In genomic region chr3:111691293-111691909, GRCh38 we compare ENCODE assay signal across 8 cellular contexts. TPM values are rescaled to one million over a fixed set of nuclear protein-coding genes. Genes with fewer than 3 reads are reported as not detected.
DNase-seq lines count a peak whose midpoint lies in the region; ATAC-seq, FAIRE-seq and TF ChIP-seq lines count a peak whose summit lies in the region.

No MANE protein-coding gene starts in this region.

- H3K27me3 Mint-ChIP-seq in glutamatergic neuron (ENCODE audit: unreplicated experiment): no peaks in the 10 kb centered on the region

- peaks cover 2 to 14% of the 10 kb centered on the region in 2 donors for H3K4me1 ChIP-seq in small intestine (ENCODE audit: control insufficient read depth in 2 of 2, insufficient read depth in 1 of 2, low read depth in 1 of 2, low read length in 1 of 2)

- no peak overlapping the region for H3K4me3 Mint-ChIP-seq in glutamatergic neuron (ENCODE audit: unreplicated experiment)

- no peaks in the 10 kb centered on the region for H3K36me3 ChIP-seq in small intestine (ENCODE audit: control insufficient read depth in 2 of 2, insufficient read depth in 2 of 2, low read length in 2 of 2)

- no peak for TF ChIP-seq CTCF in glutamatergic neuron (IDR thresholded peaks at IDR 0.05; ENCODE audit: partially characterized antibody, unreplicated experiment)

- no peaks in the 10 kb centered on the region for H3K36me3 Mint-ChIP-seq in glutamatergic neuron (ENCODE audit: unreplicated experiment)
- H3K36me3 Mint-ChIP-seq in activated naive CD4-positive, alpha-beta T cell treated with anti-CD3 and anti-CD28 coated beads, Interleukin-2, amount 50 U/mL, for 72 hours: no peaks in the 10 kb centered on the region

- WGBS in small intestine, 3 donors: 59 to 73% (median 61%) methylated on average over 2 of the region's 2 CpGs

- peak; percentile 20 for ATAC-seq in HG03432 (IDR thresholded peaks at IDR 0.05; ENCODE audit: unreplicated experiment)
- ATAC-seq in activated naive CD4-positive, alpha-beta T cell treated with anti-CD3 and anti-CD28 coated beads, Interleukin-2, amount 50 U/mL, for 72 hours: no peak

- no peaks in the 10 kb centered on the region for H3K9me3 ChIP-seq in small intestine (ENCODE audit: control insufficient read depth, low read depth)

- H3K27ac ChIP-seq in small intestine (ENCODE audit: low read depth in 1 of 2, low read length in 1 of 2): no peak overlapping the region

- H3K27me3 ChIP-seq in small intestine (ENCODE audit: control insufficient read depth in 2 of 2, insufficient read depth in 2 of 2, low read length in 2 of 2): no peaks in the 10 kb centered on the region

- no peak overlapping the region for H3K4me3 ChIP-seq in small intestine (ENCODE audit: low read depth in 1 of 2, low read length in 2 of 2)

- DNase-seq in DMS 273 treated with DMSO at 0.1 percent for 48 hours (lab: John Stamatoyannopoulos, UW) (peak; percentile 14), SK-MEL-5 (ENCODE audit: low read depth, low spot score) (peak; percentile 64), fibroblast of the conjunctiva (ENCODE audit: low read depth) (peak; percentile 36), small intestine (peak; percentile 54), HuH-7 (ENCODE audit: low spot score) (no peak), glutamatergic neuron (no peak)
- no peak for DNase-seq in activated naive CD4-positive, alpha-beta T cell treated with anti-CD3 and anti-CD28 coated beads, Interleukin-2, amount 50 U/mL, for 72 hours (ENCODE audit: low spot score in 2 of 2)

- no peak overlapping the region for H3K27ac Mint-ChIP-seq in glutamatergic neuron (ENCODE audit: unreplicated experiment)
- H3K27ac Mint-ChIP-seq in activated naive CD4-positive, alpha-beta T cell treated with anti-CD3 and anti-CD28 coated beads, Interleukin-2, amount 50 U/mL, for 72 hours: no peak overlapping the region

- H3K4me1 Mint-ChIP-seq in glutamatergic neuron (ENCODE audit: low read depth, unreplicated experiment): peaks cover 11% of the 10 kb centered on the region

- no peaks in the 10 kb centered on the region for H3K9me3 Mint-ChIP-seq in glutamatergic neuron (ENCODE audit: unreplicated experiment)
- H3K9me3 Mint-ChIP-seq in activated naive CD4-positive, alpha-beta T cell treated with anti-CD3 and anti-CD28 coated beads, Interleukin-2, amount 50 U/mL, for 72 hours: no peaks in the 10 kb centered on the region

- FAIRE-seq in small intestine (lab: Jason Lieb, UNC): no peak

- in situ Hi-C loops in SK-MEL-5 (cut with HindIII; ENCODE audit: low pct_unique_long_range_greater_than_20kb, low sequenced_read_pairs): no loop called here

RNA-seq across cellular contexts. Expression of gene PLCXD2, which starts 16.9 kb away (rescaled TPM):
- total RNA-seq in SK-MEL-5 (2014; rRNA removed; shearing (Covaris generic)): 1.1 and 1.2 TPM in 2 replicates
- polyA plus RNA-seq in SK-MEL-5 (2015; cell fraction: cytosol; rRNA removed): 0.29 and 0.32 TPM in 2 replicates
- polyA plus RNA-seq in SK-MEL-5 (2015; cell fraction: nucleus; rRNA removed): 2.3 and 2.7 TPM in 2 replicates
- 1 to 10 TPM; 1.4 to 3.4 (median 1.8) TPM for polyA plus RNA-seq in small intestine
- 13.1 TPM for total RNA-seq in glutamatergic neuron (ENCODE audit: unreplicated experiment)
- 10 to 100 TPM; 11.0 to 24.9 TPM for total RNA-seq in activated naive CD4-positive, alpha-beta T cell treated with anti-CD3 and anti-CD28 coated beads, Interleukin-2, amount 50 U/mL, for 72 hours

Comparison
In these comparisons a context has a peak if more than half of its experiments do, and no peak if none do; other contexts are left out.
1. DNase-seq: peak in DMS 273 treated with DMSO at 0.1 percent for 48 hours (single experiment), SK-MEL-5 (single experiment), fibroblast of the conjunctiva (single experiment) and small intestine (single experiment); none in HuH-7 (single experiment), glutamatergic neuron (single experiment) and activated naive CD4-positive, alpha-beta T cell treated with anti-CD3 and anti-CD28 coated beads, Interleukin-2, amount 50 U/mL, for 72 hours (0 of 2).